Comparison of ENCODE assay signal across 8 cellular contexts in the genomic region with DNA sequence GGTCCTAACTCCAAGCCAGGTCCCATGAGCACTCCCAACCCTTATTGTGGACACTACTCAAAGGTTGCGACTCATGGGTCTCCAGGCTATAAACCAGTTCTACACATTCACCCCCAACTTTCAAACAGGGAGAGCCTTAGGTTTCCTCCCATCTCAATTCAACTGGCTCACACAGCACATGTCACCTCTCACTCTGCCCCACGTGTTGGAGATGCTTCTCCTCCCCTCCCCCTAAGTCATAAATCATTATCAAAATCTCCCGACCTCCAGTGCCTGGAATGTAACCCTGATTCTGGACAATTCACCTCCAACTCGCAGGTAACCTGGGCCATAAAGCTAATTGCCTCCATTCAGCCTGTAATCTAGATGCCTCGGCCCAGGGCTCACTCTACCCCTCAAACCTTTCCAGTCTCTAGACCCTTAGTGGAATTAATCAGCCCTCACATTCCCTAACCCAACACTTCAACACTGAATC. TPM values are rescaled to one million over a fixed set of nuclear protein-coding genes. Genes with fewer than 3 reads are reported as not detected.
DNase-seq lines count a peak whose midpoint lies in the region; ATAC-seq, FAIRE-seq and TF ChIP-seq lines count a peak whose summit lies in the region.

No MANE protein-coding gene starts in this region.

- DNase-seq in NCI-H2171 treated with DMSO at 0.1 percent for 48 hours (lab: John Stamatoyannopoulos, UW) (peak; percentile 36), NCI-H2171 (lab: John Stamatoyannopoulos, UW) (no peak), NOMO-1 (lab: John Stamatoyannopoulos, UW; ENCODE audit: unreplicated experiment in 2 of 2) (peak; percentile 18 to 20), MCF 10A (ENCODE audit: unreplicated experiment) (peak; percentile 48), HepG2 (ENCODE audit: low spot score) (peak; percentile 37), OCI-M2 (lab: John Stamatoyannopoulos, UW; ENCODE audit: unreplicated experiment) (no peak), pons (ENCODE audit: low spot score) (no peak)

- TSS peak; percentile 57 for BruUV-seq in MCF 10A (replicated peaks; lab: Mats Ljungman, UMichigan)
- TSS peak; percentile 71 for BruUV-seq in HepG2 (replicated peaks; lab: Mats Ljungman, UMichigan)

- H3K79me2 ChIP-seq in HepG2 (ENCODE audit: insufficient read depth, low read length), result peaks cover 54% of the 10 kb centered on the region

- H3K36me3 Mint-ChIP-seq in MCF 10A (ENCODE audit: insufficient read depth, unreplicated experiment), result peaks cover 31% of the 10 kb centered on the region

- H3K4me1 ChIP-seq in HepG2 (ENCODE audit: insufficient read depth, low read length), result peaks cover 79% of the 10 kb centered on the region
- peaks cover 14% of the 10 kb centered on the region for H3K4me1 ChIP-seq in thymus (ENCODE audit: control insufficient read depth, insufficient read depth, low read length)

- TF ChIP-seq CTCF in MCF 10A (IDR thresholded peaks at IDR 0.05; ENCODE audit: unreplicated experiment), result no peak
- no peak for TF ChIP-seq CTCF in HepG2 (CRISPR knock-in tag; IDR thresholded peaks at IDR 0.05)

- H3K4me3 Mint-ChIP-seq in MCF 10A (ENCODE audit: unreplicated experiment), result peak overlapping the region; percentile 98

- TF ChIP-seq EP300 in HepG2 (IDR thresholded peaks at IDR 0.05; ENCODE audit: low read depth in 2 of 2, low read length in 2 of 2) (no peak), HepG2 (CRISPR knock-in tag; IDR thresholded peaks at IDR 0.05; ENCODE audit: borderline replicate concordance) (no peak)

- POLR2A ChIA-PET in MCF 10A (lab: Yijun Ruan, JAX), result interaction anchor here (0.9 to 4.8 kb wide), 13 partner anchors 10 to 102 kb away, joined by 3 to 31 read pairs (median 5); a partner anchor contains a TSS
- POLR2A ChIA-PET in HepG2 (lab: Yijun Ruan, JAX), result interaction anchor here (1.5 kb wide), 1 partner anchor 11 kb away, joined by 7 read pairs; no protein-coding TSS in a partner anchor

- H3K9ac ChIP-seq in HepG2 (ENCODE audit: insufficient read depth, low read depth, low read length), result peak overlapping the region; percentile 81

- peak overlapping the region; percentile 77 to 86 (median 85) for H3K4me3 ChIP-seq in HepG2 (replicated peaks in 1 of 3; ENCODE audit: insufficient read depth in 1 of 3, low read depth in 2 of 3, low read length in 3 of 3)
- H3K4me3 ChIP-seq in thymus (ENCODE audit: low read length), result peak overlapping the region; percentile 84

- 2% methylated on average over 5 of the region's 5 CpGs for WGBS in HepG2 (ENCODE audit: low lambda C conversion rate)
- WGBS in thymus, result 15% methylated on average over 5 of the region's 5 CpGs

- H3K27me3 Mint-ChIP-seq in MCF 10A (ENCODE audit: insufficient read depth, unreplicated experiment), result no peaks in the 10 kb centered on the region

- CTCF ChIA-PET in MCF 10A (lab: Yijun Ruan, JAX) (interaction anchor here (1.5 to 1.9 kb wide), 3 partner anchors 11 to 29 kb away, joined by 6 to 8 read pairs (median 7); no protein-coding TSS in a partner anchor), HepG2 (lab: Yijun Ruan, JAX; ENCODE audit: low intra/inter-chr PET ratio, low total read pairs) (no interaction called here)

- peaks cover 2 to 18% of the 10 kb centered on the region in 2 experiments; a peak in 3 of 5 replicates for H3K36me3 ChIP-seq in HepG2 (replicated peaks in 1 of 2; ENCODE audit: control insufficient read depth in 1 of 2, insufficient read depth in 2 of 2, low read length in 2 of 2)
- no peaks in the 10 kb centered on the region for H3K36me3 ChIP-seq in thymus (ENCODE audit: control insufficient read depth, insufficient read depth)

- peak overlapping the region; percentile 76 for H3K27ac ChIP-seq in HepG2 (ENCODE audit: extremely low read length, insufficient read depth, low read length)
- no peak overlapping the region for H3K27ac ChIP-seq in thymus (ENCODE audit: low read depth)

- H3K9me3 ChIP-seq in HepG2 (ENCODE audit: low read length), result no peaks in the 10 kb centered on the region
- H3K9me3 ChIP-seq in thymus (ENCODE audit: control insufficient read depth), result no peaks in the 10 kb centered on the region

- ATAC-seq in HepG2, result peak; percentile 33

- H3K4me2 ChIP-seq in HepG2 (ENCODE audit: low read depth, low read length), result peak overlapping the region; percentile 99

- FAIRE-seq in HepG2 (lab: Jason Lieb, UNC), result no peak

- H2AFZ ChIP-seq in HepG2 (ENCODE audit: low read length), result no peak overlapping the region

- peaks cover 20% of the 10 kb centered on the region; the same call in 1 of the 2 replicates for H4K20me1 ChIP-seq in HepG2 (ENCODE audit: insufficient read depth, low read length)

- peak overlapping the region; percentile 95 for H3K27ac Mint-ChIP-seq in MCF 10A (ENCODE audit: low read depth, unreplicated experiment)

- no peaks in the 10 kb centered on the region for H3K9me3 Mint-ChIP-seq in MCF 10A (ENCODE audit: unreplicated experiment)

- intact Hi-C loops in MCF 10A (cut with micrococcal nuclease) (loop anchor here (2.0 to 5.0 kb wide), 2 partner anchors 15 to 46 kb away; a partner anchor contains a TSS), HepG2 (cut with micrococcal nuclease; ENCODE audit: unreplicated experiment) (loop anchor here (2.0 to 5.0 kb wide), 2 partner anchors 19 to 104 kb away; no protein-coding TSS in a partner anchor)

- H3K27me3 ChIP-seq in HepG2 (ENCODE audit: control insufficient read depth in 1 of 2, insufficient read depth in 2 of 2, low read length in 2 of 2) (no peaks in the 10 kb centered on the region), thymus (ENCODE audit: control insufficient read depth, insufficient read depth) (no peaks in the 10 kb centered on the region)

- peak in 1 of 2 experiments; percentile 20; a peak in 1 of 4 replicates for TF ChIP-seq POLR2A in HepG2 (IDR thresholded peaks at IDR 0.05; ENCODE audit: insufficient read depth in 1 of 2, low read depth in 2 of 2, low read length in 2 of 2)

- peaks cover 34% of the 10 kb centered on the region for H3K4me1 Mint-ChIP-seq in MCF 10A (ENCODE audit: insufficient read depth, unreplicated experiment)

- no peak for TF ChIP-seq RAD21 in HepG2 (CRISPR knock-in tag; IDR thresholded peaks at IDR 0.05)

- in situ Hi-C loops in HepG2 (cut with HindIII; ENCODE audit: extremely low pct_ligation_motif_present, low pct_unique_long_range_greater_than_20kb), result no loop called here

TF ChIP-seq in HepG2, 621 proteins besides CTCF, POLR2A, EP300 and RAD21 (continues in another document):
- TF ChIP-seq AGO2 (optimal IDR thresholded peaks at IDR 0.05; ENCODE audit: low read depth, low read length) (no peak), GTF2F1 (IDR thresholded peaks at IDR 0.05; ENCODE audit: low read length) (no peak)

RNA-seq across cellular contexts. Expression of a gene that starts 0.6 kb away (rescaled TPM):
- total RNA-seq in MCF 10A (2022) (286 and 390 TPM in 2 replicates), HepG2 (2016; rRNA removed; fragmentation: Illumina TruSeq; extraction: Trizol) (188 and 241 TPM in 2 replicates)
- total RNA-seq in HepG2 (2016; cell fraction: cytosol; rRNA removed; fragmentation: Illumina TruSeq; extraction: Trizol; ENCODE audit: low read depth), result 52.1 and 74.6 TPM in 2 replicates
- 187 and 275 TPM in 2 replicates for total RNA-seq in HepG2 (2016; cell fraction: insoluble cytoplasmic fraction; rRNA removed; fragmentation: Illumina TruSeq; extraction: Trizol)
- 66.1 and 71.1 TPM in 2 replicates for total RNA-seq in HepG2 (2016; cell fraction: membrane; rRNA removed; fragmentation: Illumina TruSeq; extraction: Trizol)
- 105 and 106 TPM in 2 replicates for total RNA-seq in HepG2 (2016; cell fraction: nucleus; rRNA removed; fragmentation: Illumina TruSeq; extraction: Trizol)
- polyA plus RNA-seq in HepG2 (2011; rRNA removed) (163 and 170 TPM in 2 replicates), thymus (73.2 TPM)
- polyA plus RNA-seq in HepG2 (2011; cell fraction: cytosol; rRNA removed), result 225 and 227 TPM in 2 replicates
- polyA plus RNA-seq in HepG2 (2011; cell fraction: nucleus; rRNA removed), result 171 and 188 TPM in 2 replicates
- polyA plus RNA-seq in HepG2 (2012), result 124 and 158 TPM in 2 replicates
- 51.9 and 61.1 TPM in 2 replicates for polyA plus RNA-seq in HepG2 (2016; cell fraction: cytosol; fragmentation: Illumina TruSeq; extraction: Trizol; ENCODE audit: low read depth)
- 273 and 291 TPM in 2 replicates for polyA plus RNA-seq in HepG2 (2016; cell fraction: insoluble cytoplasmic fraction; fragmentation: Illumina TruSeq; extraction: Trizol; ENCODE audit: low read depth)
- 58.4 and 63.7 TPM in 2 replicates for polyA plus RNA-seq in HepG2 (2016; cell fraction: membrane; fragmentation: Illumina TruSeq; extraction: Trizol; ENCODE audit: low read depth)
- 152 and 193 TPM in 2 replicates for polyA plus RNA-seq in HepG2 (2016; cell fraction: nucleus; fragmentation: Illumina TruSeq; extraction: Trizol; ENCODE audit: insufficient read depth, low read depth)
- polyA minus RNA-seq in HepG2 (2011; rRNA and poly(A)+ RNA removed; ENCODE audit: low replicate concordance), result 55.0 and 146 TPM in 2 replicates
- polyA minus RNA-seq in HepG2 (2011; cell fraction: cytosol; rRNA and poly(A)+ RNA removed), result 54.3 and 66.4 TPM in 2 replicates
- polyA minus RNA-seq in HepG2 (2011; cell fraction: nucleus; rRNA and poly(A)+ RNA removed), result 96.8 and 148 TPM in 2 replicates

RNA-seq across cellular contexts. Expression of a gene that starts 44.9 kb away (rescaled TPM):
- 1.6 and 4.3 TPM in 2 replicates for total RNA-seq in MCF 10A (2022)
- 1.5 and 1.7 TPM in 2 replicates for total RNA-seq in HepG2 (2016; rRNA removed; fragmentation: Illumina TruSeq; extraction: Trizol)
- 1.1 and 1.3 TPM in 2 replicates for total RNA-seq in HepG2 (2016; cell fraction: cytosol; rRNA removed; fragmentation: Illumina TruSeq; extraction: Trizol; ENCODE audit: low read depth)
- total RNA-seq in HepG2 (2016; cell fraction: insoluble cytoplasmic fraction; rRNA removed; fragmentation: Illumina TruSeq; extraction: Trizol), result 1.1 and 2.1 TPM in 2 replicates
- total RNA-seq in HepG2 (2016; cell fraction: membrane; rRNA removed; fragmentation: Illumina TruSeq; extraction: Trizol), result 1.9 and 3.3 TPM in 2 replicates
- 3.3 and 3.6 TPM in 2 replicates for total RNA-seq in HepG2 (2016; cell fraction: nucleus; rRNA removed; fragmentation: Illumina TruSeq; extraction: Trizol)
- 3.5 and 5.7 TPM in 2 replicates for polyA plus RNA-seq in HepG2 (2011; rRNA removed)
- 5.0 and 5.9 TPM in 2 replicates for polyA plus RNA-seq in HepG2 (2011; cell fraction: cytosol; rRNA removed)
- polyA plus RNA-seq in HepG2 (2011; cell fraction: nucleus; rRNA removed), result 11.6 and 12.5 TPM in 2 replicates
- 2.4 TPM in 2 replicates for polyA plus RNA-seq in HepG2 (2012)
- 1.2 and 2.1 TPM in 2 replicates for polyA plus RNA-seq in HepG2 (2016; cell fraction: cytosol; fragmentation: Illumina TruSeq; extraction: Trizol; ENCODE audit: low read depth)
- 1.7 and 1.8 TPM in 2 replicates for polyA plus RNA-seq in HepG2 (2016; cell fraction: insoluble cytoplasmic fraction; fragmentation: Illumina TruSeq; extraction: Trizol; ENCODE audit: low read depth)
- polyA plus RNA-seq in HepG2 (2016; cell fraction: membrane; fragmentation: Illumina TruSeq; extraction: Trizol; ENCODE audit: low read depth), result 1.5 and 3.1 TPM in 2 replicates
- polyA plus RNA-seq in HepG2 (2016; cell fraction: nucleus; fragmentation: Illumina TruSeq; extraction: Trizol; ENCODE audit: insufficient read depth, low read depth), result 3.6 and 5.6 TPM in 2 replicates
- 0.12 and 8.6 TPM in 2 replicates for polyA minus RNA-seq in HepG2 (2011; rRNA and poly(A)+ RNA removed; ENCODE audit: low replicate concordance)
- polyA minus RNA-seq in HepG2 (2011; cell fraction: cytosol; rRNA and poly(A)+ RNA removed), result 2.1 and 3.6 TPM in 2 replicates
- 8.3 and 8.8 TPM in 2 replicates for polyA minus RNA-seq in HepG2 (2011; cell fraction: nucleus; rRNA and poly(A)+ RNA removed)
- 4.2 TPM for polyA plus RNA-seq in thymus

Comparison
In these comparisons a context has a peak if more than half of its experiments do, and no peak if none do; other contexts are left out.
1. DNase-seq: peak in NCI-H2171 treated with DMSO at 0.1 percent for 48 hours (single experiment), NOMO-1 (2 of 2), MCF 10A (single experiment) and HepG2 (single experiment); none in NCI-H2171 (single experiment), OCI-M2 (single experiment) and pons (single experiment).